ENCODE assay signal across 27 cellular contexts in genomic region chr10:48358162-48358561, GRCh38. TPM values are rescaled to one million over a fixed set of nuclear protein-coding genes. Genes with fewer than 3 reads are reported as not detected.
A peak's percentile ranks its signal among the peaks of the same experiment; 100 is the strongest.
DNase-seq lines count a peak whose midpoint lies in the region; ATAC-seq and TF ChIP-seq lines count a peak whose summit lies in the region.
"Had no signal": no experiment of that assay in that cellular context is flagged by ENCODE, and none has a peak within 500 bp of the region (broad histone marks: within the 10 kb centered on the region; RNA-seq: fewer than 3 reads in every experiment).

No MANE protein-coding gene starts in this region.

- H3K4me2 ChIP-seq in OCI-LY7 (ENCODE audit: low read length) = no peak overlapping the region
- H3K4me2 ChIP-seq: BLaER1 had no signal

- H2AFZ ChIP-seq in OCI-LY7 (ENCODE audit: low read length) = no peak overlapping the region

- H3K27ac Mint-ChIP-seq in stimulated activated effector memory CD8-positive, alpha-beta T cell treated with anti-CD3 and anti-CD28 coated beads, Interleukin-12 subunit alpha, Interleukin-12 subunit beta, amount 100 ng/mL, for 72 hours = no peak overlapping the region
- H3K27ac Mint-ChIP-seq: HFFc6 had no signal

- H3K9me3 ChIP-seq in OCI-LY7 (ENCODE audit: low read length) = no peaks in the 10 kb centered on the region
- H3K9me3 ChIP-seq: HAP-1 had no signal

- H3K36me3 ChIP-seq in OCI-LY7 (ENCODE audit: insufficient read depth, low read length) = no peaks in the 10 kb centered on the region
- H3K36me3 ChIP-seq: HAP-1 had no signal

- H4K20me1 ChIP-seq in OCI-LY7 (ENCODE audit: insufficient read depth, low read length) = peaks cover 30% of the 10 kb centered on the region; the same call in 1 of the 2 replicates

- H3K79me2 ChIP-seq in OCI-LY7 (ENCODE audit: insufficient read depth, low read depth, low read length) = no peaks in the 10 kb centered on the region

- intact Hi-C loops in OCI-LY7 (cut with micrococcal nuclease; ENCODE audit: unreplicated experiment) = no loop called here

- CTCF ChIA-PET in OCI-LY7 (lab: Charles Lee; ENCODE audit: unreplicated experiment) = no interaction called here

- DNase-seq in activated CD4-positive, CD25-positive, alpha-beta regulatory T cell (lab: John Stamatoyannopoulos, UW) = no peak
- peak; percentile 33 for DNase-seq in AG10803 (ENCODE audit: low read depth)
- peak; percentile 18 for DNase-seq in fibroblast of gingiva (ENCODE audit: low read depth)
- no peak for DNase-seq in stimulated activated effector memory CD8-positive, alpha-beta T cell treated with anti-CD3 and anti-CD28 coated beads, Interleukin-12 subunit alpha, Interleukin-12 subunit beta, amount 100 ng/mL, for 72 hours (ENCODE audit: low spot score in 2 of 2)
- DNase-seq in OCI-LY7 (ENCODE audit: low spot score) = no peak
- DNase-seq in NCI-H1092 treated with DMSO at 0.1 percent for 48 hours (lab: John Stamatoyannopoulos, UW) = no peak
- no peak for DNase-seq in caudate nucleus (lab: John Stamatoyannopoulos, UW)
- DNase-seq: ACHN; CD4-positive, CD25-positive, alpha-beta regulatory T cell; DMS153; DND-41; GOT3; HFFc6; Kasumi-1; NCI-H1105; NCI-H1436 treated with DMSO at 0.1 percent for 48 hours; NCI-H187 treated with DMSO at 0.1 percent for 48 hours; NCI-H2171 treated with DMSO at 0.1 percent for 48 hours; NCI-H345; NCI-H524; NCI-H774; PC-3 had no signal

- H3K36me3 Mint-ChIP-seq in stimulated activated effector memory CD8-positive, alpha-beta T cell treated with anti-CD3 and anti-CD28 coated beads, Interleukin-12 subunit alpha, Interleukin-12 subunit beta, amount 100 ng/mL, for 72 hours = peaks cover 5% of the 10 kb centered on the region

- peaks cover 6% of the 10 kb centered on the region for H3K9me3 Mint-ChIP-seq in stimulated activated effector memory CD8-positive, alpha-beta T cell treated with anti-CD3 and anti-CD28 coated beads, Interleukin-12 subunit alpha, Interleukin-12 subunit beta, amount 100 ng/mL, for 72 hours
- H3K9me3 Mint-ChIP-seq: HFFc6 had no signal

- no peaks in the 10 kb centered on the region for H3K9me2 ChIP-seq in OCI-LY7 (ENCODE audit: insufficient read depth, low read length)

- POLR2A ChIA-PET in OCI-LY7 (lab: Charles Lee) = no interaction called here

- no TSS peak for BruUV-seq in OCI-LY7 (replicated peaks; lab: Mats Ljungman, UMichigan)

- TF ChIP-seq CTCF in AG10803 (conservative IDR thresholded peaks at IDR 0.05; ENCODE audit: low read length) (no peak), OCI-LY7 (conservative IDR thresholded peaks at IDR 0.05; ENCODE audit: low read length) (no peak)

- H3K27ac ChIP-seq in OCI-LY7 (ENCODE audit: low read depth, low read length, poor library complexity, severe bottlenecking) (no peak overlapping the region), caudate nucleus (ENCODE audit: low read depth, low read length) (no peak overlapping the region)
- H3K27ac ChIP-seq: 22Rv1, BLaER1 had no signal

- no peak overlapping the region for H3K4me3 Mint-ChIP-seq in stimulated activated effector memory CD8-positive, alpha-beta T cell treated with anti-CD3 and anti-CD28 coated beads, Interleukin-12 subunit alpha, Interleukin-12 subunit beta, amount 100 ng/mL, for 72 hours
- H3K4me3 Mint-ChIP-seq: CD4-positive, CD25-positive, alpha-beta regulatory T cell; HFFc6 had no signal

- peak; percentile 55 to 72 for ATAC-seq in activated CD4-positive, CD25-positive, alpha-beta regulatory T cell treated with anti-CD3 and anti-CD28 coated beads, Interleukin-2, amount 50 U/mL, for 24 hours
- peak; percentile 82 for ATAC-seq in stimulated activated effector memory CD8-positive, alpha-beta T cell treated with anti-CD3 and anti-CD28 coated beads, Interleukin-12 subunit alpha, Interleukin-12 subunit beta, amount 100 ng/mL, for 72 hours
- ATAC-seq: K562, PC-3 had no signal

- H3K4me3 ChIP-seq in AG10803 (ENCODE audit: low read length) = no peak overlapping the region
- no peak overlapping the region for H3K4me3 ChIP-seq in OCI-LY7 (ENCODE audit: low read depth, low read length, poor library complexity, severe bottlenecking)
- H3K4me3 ChIP-seq: BLaER1, HAP-1, K562 had no signal

- no peaks in the 10 kb centered on the region for H3K4me1 ChIP-seq in OCI-LY7 (ENCODE audit: insufficient read depth, low read length, poor library complexity, severe bottlenecking)
- H3K4me1 ChIP-seq: HAP-1 had no signal

- H3K4me1 Mint-ChIP-seq in stimulated activated effector memory CD8-positive, alpha-beta T cell treated with anti-CD3 and anti-CD28 coated beads, Interleukin-12 subunit alpha, Interleukin-12 subunit beta, amount 100 ng/mL, for 72 hours = peaks cover 14% of the 10 kb centered on the region

RNA-seq across cellular contexts. Expression of gene MAPK8, which starts 51.7 kb away (rescaled TPM):
- 22.6 and 40.5 TPM in 2 replicates for total RNA-seq in OCI-LY7 (2014; rRNA removed; shearing (Covaris generic))
- 29.1 and 39.9 TPM in 2 replicates for total RNA-seq in OCI-LY7 (2022)

Comparison
In these comparisons a context has a peak if more than half of its experiments do, and no peak if none do; other contexts are left out.
1. DNase-seq: peak in AG10803 (single experiment) and fibroblast of gingiva (single experiment); none in activated CD4-positive, CD25-positive, alpha-beta regulatory T cell (0 of 4), stimulated activated effector memory CD8-positive, alpha-beta T cell treated with anti-CD3 and anti-CD28 coated beads, Interleukin-12 subunit alpha, Interleukin-12 subunit beta, amount 100 ng/mL, for 72 hours (0 of 2), OCI-LY7 (single experiment), NCI-H1092 treated with DMSO at 0.1 percent for 48 hours (single experiment) and caudate nucleus (0 of 61).